ENCODE assay signal across 34 cellular contexts in the genomic region with DNA sequence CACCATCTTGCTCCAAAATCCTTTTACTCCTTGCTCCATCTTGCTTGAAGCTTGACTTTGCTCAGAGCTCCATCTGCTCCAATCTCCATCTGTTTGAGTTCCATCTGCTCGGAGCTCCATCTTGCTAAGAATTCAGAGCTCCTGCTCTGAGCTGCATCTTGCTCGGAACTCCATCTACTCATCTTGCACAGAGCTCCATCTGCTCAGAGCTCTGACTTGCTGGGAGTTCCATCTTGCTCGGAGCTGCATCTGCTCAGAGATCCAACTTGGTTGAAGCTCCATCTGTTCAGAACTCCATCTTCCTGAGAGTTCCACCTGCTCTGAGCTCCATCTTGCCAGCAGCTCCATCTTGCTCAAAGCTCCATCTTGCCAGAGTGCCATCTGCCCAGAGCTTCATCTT.
"Had no signal": no experiment of that assay in that cellular context is flagged by ENCODE, and none has a peak within 500 bp of the region (broad histone marks: within the 10 kb centered on the region; RNA-seq: fewer than 3 reads in every experiment).

No MANE protein-coding gene starts in this region.

- ATAC-seq: activated CD8-positive, alpha-beta T cell treated with anti-CD3 and anti-CD28 coated beads for 36 hours; activated naive CD8-positive, alpha-beta T cell treated with anti-CD3 and anti-CD28 coated beads, Interleukin-2, amount 50 U/mL, for 24 hours; activated T-cell treated with anti-CD3 and anti-CD28 coated beads, Interleukin-2, amount 50 U/mL, for 4 hours; activated T-cell treated with anti-CD3 and anti-CD28 coated beads, Interleukin-2, amount 50 U/mL, for 72 hours; activated T-helper 17 cell treated with anti-CD3 and anti-CD28 coated beads, Interleukin-2, amount 50 U/mL, for 72 hours; T-cell; T-helper 17 cell had no signal

- DNase-seq: activated B cell treated with CpG ODN at 0.5 μM for 24 hours; activated CD4-positive, alpha-beta memory T cell treated with anti-CD3 and anti-CD28 coated beads for 36 hours; activated CD4-positive, alpha-beta T cell treated with anti-CD3 and anti-CD28 coated beads for 4 hours; activated CD4-positive, alpha-beta T cell treated with anti-CD3 and anti-CD28 coated beads, Interleukin-2, amount 10 ng/mL, durations not matched to agents 24 days and 14 days; activated CD4-positive, alpha-beta T cell treated with anti-CD3 and anti-CD28 coated beads, Interleukin-2, amount 50 U/mL, for 1 hour; activated CD4-positive, alpha-beta T cell treated with anti-CD3 and anti-CD28 coated beads, Interleukin-2, amount 50 U/mL, for 4 hours; activated CD4-positive, CD25-positive, alpha-beta regulatory T cell treated with anti-CD3 and anti-CD28 coated beads, Interleukin-2, amount 50 U/mL, for 72 hours; activated CD8-positive, alpha-beta memory T cell treated with anti-CD3 and anti-CD28 coated beads, Interleukin-2, amount 50 U/mL, for 4 hours; activated CD8-positive, alpha-beta T cell treated with anti-CD3 and anti-CD28 coated beads for 36 hours; activated effector memory CD4-positive, alpha-beta T cell treated with anti-CD3 and anti-CD28 coated beads, Interleukin-2, amount 50 U/mL, for 16 hours; activated gamma-delta T cell treated with Interleukin-2 at 50 U/mL for 16 hours; activated naive CD4-positive, alpha-beta T cell; activated naive CD4-positive, alpha-beta T cell treated with anti-CD3 and anti-CD28 coated beads for 36 hours; activated naive CD8-positive, alpha-beta T cell treated with anti-CD3 and anti-CD28 coated beads, Interleukin-2, amount 10 ng/mL, durations not matched to agents 7 days and 5 days; activated naive CD8-positive, alpha-beta T cell treated with anti-CD3 and anti-CD28 coated beads, Interleukin-2, amount 50 U/mL, for 24 hours; activated T-cell treated with anti-CD3 and anti-CD28 coated beads for 4 hours; activated T-cell treated with anti-CD3 and anti-CD28 coated beads, Interleukin-2, amount 50 U/mL, for 1 hour; activated T-cell treated with anti-CD3 and anti-CD28 coated beads, Interleukin-2, amount 50 U/mL, for 4 hours; activated T-cell treated with anti-CD3 and anti-CD28 coated beads, Interleukin-2, amount 50 U/mL, for 72 hours; amygdala; anterior cingulate cortex; central memory CD4-positive, alpha-beta T cell; T-cell; T-helper 17 cell; T-helper 9 cell had no signal

- H3K27me3 Mint-ChIP-seq: activated B cell treated with CpG ODN at 0.5 μM for 24 hours; activated CD4-positive, alpha-beta memory T cell treated with anti-CD3 and anti-CD28 coated beads for 36 hours; activated CD4-positive, alpha-beta T cell treated with anti-CD3 and anti-CD28 coated beads, Interleukin-2, amount 10 ng/mL, durations not matched to agents 24 days and 14 days; activated CD8-positive, alpha-beta T cell treated with anti-CD3 and anti-CD28 coated beads for 36 hours; activated naive CD4-positive, alpha-beta T cell treated with anti-CD3 and anti-CD28 coated beads, Interleukin-2, amount 50 U/mL, for 24 hours; activated naive CD8-positive, alpha-beta T cell; activated naive CD8-positive, alpha-beta T cell treated with anti-CD3 and anti-CD28 coated beads, Interleukin-2, amount 10 ng/mL, durations not matched to agents 7 days and 5 days; activated naive CD8-positive, alpha-beta T cell treated with anti-CD3 and anti-CD28 coated beads, Interleukin-2, amount 50 U/mL, for 24 hours; activated T-helper 17 cell treated with anti-CD3 and anti-CD28 coated beads, Interleukin-2, amount 50 U/mL, for 72 hours; brain; T-cell; T-helper 17 cell had no signal

- H3K4me3 ChIP-seq: ascending aorta, cardiac muscle cell had no signal

- H3K4me1 Mint-ChIP-seq: activated B cell treated with CpG ODN at 0.5 μM for 24 hours; activated CD4-positive, alpha-beta T cell treated with anti-CD3 and anti-CD28 coated beads, Interleukin-2, amount 10 ng/mL, durations not matched to agents 24 days and 14 days; activated naive CD4-positive, alpha-beta T cell treated with anti-CD3 and anti-CD28 coated beads, Interleukin-2, amount 50 U/mL, for 24 hours; activated naive CD8-positive, alpha-beta T cell treated with anti-CD3 and anti-CD28 coated beads, Interleukin-2, amount 10 ng/mL, durations not matched to agents 7 days and 5 days; activated naive CD8-positive, alpha-beta T cell treated with anti-CD3 and anti-CD28 coated beads, Interleukin-2, amount 50 U/mL, for 24 hours; activated T-helper 17 cell treated with anti-CD3 and anti-CD28 coated beads, Interleukin-2, amount 50 U/mL, for 72 hours; brain; T-cell; T-helper 17 cell had no signal

- H3K27ac Mint-ChIP-seq: activated B cell treated with CpG ODN at 0.5 μM for 24 hours; activated CD4-positive, alpha-beta memory T cell treated with anti-CD3 and anti-CD28 coated beads for 36 hours; activated CD4-positive, alpha-beta T cell treated with anti-CD3 and anti-CD28 coated beads, Interleukin-2, amount 10 ng/mL, durations not matched to agents 24 days and 14 days; activated CD8-positive, alpha-beta T cell treated with anti-CD3 and anti-CD28 coated beads for 36 hours; activated naive CD4-positive, alpha-beta T cell treated with anti-CD3 and anti-CD28 coated beads for 36 hours; activated naive CD4-positive, alpha-beta T cell treated with anti-CD3 and anti-CD28 coated beads, Interleukin-2, amount 50 U/mL, for 24 hours; activated naive CD8-positive, alpha-beta T cell; activated naive CD8-positive, alpha-beta T cell treated with anti-CD3 and anti-CD28 coated beads, Interleukin-2, amount 10 ng/mL, durations not matched to agents 7 days and 5 days; activated naive CD8-positive, alpha-beta T cell treated with anti-CD3 and anti-CD28 coated beads, Interleukin-2, amount 50 U/mL, for 24 hours; activated T-cell treated with anti-CD3 and anti-CD28 coated beads, Interleukin-2, amount 50 U/mL, for 72 hours; activated T-helper 1 cell treated with anti-CD3 and anti-CD28 coated beads, Interleukin-12 subunit alpha, Interleukin-12 subunit beta, Interleukin-2, Interleukin-4 antibody, amounts not matched to agents 30 ng/mL and 10 ng/mL and 1 ng/mL, durations not matched to agents 14 hours and 24 hours and 36 hours; activated T-helper 17 cell treated with anti-CD3 and anti-CD28 coated beads, Interleukin-2, amount 50 U/mL, for 72 hours; brain; T-cell; T-helper 17 cell; T-helper 2 cell treated with Interferon-gamma antibody and Interleukin-4, amounts not matched to agents 5 μg/mL and 100 μg/mL, for 36 hours had no signal

- H3K36me3 ChIP-seq: cardiac muscle cell had no signal

- H3K27ac ChIP-seq: ascending aorta, cardiac muscle cell, VCaP had no signal

- H3K36me3 Mint-ChIP-seq: activated CD4-positive, alpha-beta memory T cell treated with anti-CD3 and anti-CD28 coated beads for 36 hours; activated naive CD4-positive, alpha-beta T cell treated with anti-CD3 and anti-CD28 coated beads, Interleukin-2, amount 50 U/mL, for 24 hours; activated naive CD8-positive, alpha-beta T cell; activated naive CD8-positive, alpha-beta T cell treated with anti-CD3 and anti-CD28 coated beads, Interleukin-2, amount 10 ng/mL, durations not matched to agents 7 days and 5 days; brain; T-cell had no signal

- H3K4me3 Mint-ChIP-seq: activated B cell treated with CpG ODN at 0.5 μM for 24 hours; activated CD4-positive, alpha-beta memory T cell treated with anti-CD3 and anti-CD28 coated beads for 36 hours; activated CD4-positive, alpha-beta T cell treated with anti-CD3 and anti-CD28 coated beads, Interleukin-2, amount 10 ng/mL, durations not matched to agents 24 days and 14 days; activated CD8-positive, alpha-beta T cell treated with anti-CD3 and anti-CD28 coated beads for 36 hours; activated naive CD4-positive, alpha-beta T cell treated with anti-CD3 and anti-CD28 coated beads for 36 hours; activated naive CD4-positive, alpha-beta T cell treated with anti-CD3 and anti-CD28 coated beads, Interleukin-2, amount 50 U/mL, for 24 hours; activated naive CD8-positive, alpha-beta T cell; activated naive CD8-positive, alpha-beta T cell treated with anti-CD3 and anti-CD28 coated beads, Interleukin-2, amount 10 ng/mL, durations not matched to agents 7 days and 5 days; activated naive CD8-positive, alpha-beta T cell treated with anti-CD3 and anti-CD28 coated beads, Interleukin-2, amount 50 U/mL, for 24 hours; activated T-cell treated with anti-CD3 and anti-CD28 coated beads, Interleukin-2, amount 50 U/mL, for 4 hours; activated T-cell treated with anti-CD3 and anti-CD28 coated beads, Interleukin-2, amount 50 U/mL, for 72 hours; activated T-helper 1 cell treated with anti-CD3 and anti-CD28 coated beads, Interleukin-12 subunit alpha, Interleukin-12 subunit beta, Interleukin-2, Interleukin-4 antibody, amounts not matched to agents 30 ng/mL and 10 ng/mL and 1 ng/mL, durations not matched to agents 14 hours and 24 hours and 36 hours; activated T-helper 17 cell treated with anti-CD3 and anti-CD28 coated beads, Interleukin-2, amount 50 U/mL, for 72 hours; brain; T-cell; T-helper 17 cell; T-helper 2 cell treated with Interferon-gamma antibody and Interleukin-4, amounts not matched to agents 5 μg/mL and 100 μg/mL, for 36 hours had no signal

- H3K27me3 ChIP-seq: ascending aorta, cardiac muscle cell had no signal

- H3K4me1 ChIP-seq: ascending aorta had no signal
